8 cellular contexts compared by ENCODE assay signal in genomic region chr14:60064491-60065072, GRCh38. TPM values are rescaled to one million over a fixed set of nuclear protein-coding genes. Genes with fewer than 3 reads are reported as not detected.
A peak's percentile ranks its signal among the peaks of the same experiment; 100 is the strongest.
DNase-seq lines count a peak whose midpoint lies in the region; ATAC-seq and TF ChIP-seq lines count a peak whose summit lies in the region.

No MANE protein-coding gene starts in this region.

- no peaks in the 10 kb centered on the region for H3K36me3 Mint-ChIP-seq in activated T-helper 17 cell treated with anti-CD3 and anti-CD28 coated beads, Interleukin-2, amount 50 U/mL, for 72 hours (ENCODE audit: low read depth)

- H3K4me1 Mint-ChIP-seq in activated T-helper 17 cell treated with anti-CD3 and anti-CD28 coated beads, Interleukin-2, amount 50 U/mL, for 72 hours = no peaks in the 10 kb centered on the region

- H3K27ac Mint-ChIP-seq in activated T-helper 17 cell treated with anti-CD3 and anti-CD28 coated beads, Interleukin-2, amount 50 U/mL, for 72 hours = no peak overlapping the region

- DNase-seq in activated CD4-positive, CD25-positive, alpha-beta regulatory T cell (lab: John Stamatoyannopoulos, UW) = no peak
- no peak for DNase-seq in LNCaP clone FGC (ENCODE audit: low read depth)
- DNase-seq in ascending aorta (ENCODE audit: low spot score in 2 of 2) = no peak
- DNase-seq in kidney epithelial cell (ENCODE audit: low read depth) = no peak
- DNase-seq in activated CD4-positive, alpha-beta T cell treated with anti-CD3 and anti-CD28 coated beads, Interleukin-2, amount 50 U/mL, for 4 hours = no peak
- DNase-seq in activated CD8-positive, alpha-beta memory T cell treated with anti-CD3 and anti-CD28 coated beads for 24 hours = no peak

- no peaks in the 10 kb centered on the region for H3K36me3 ChIP-seq in ascending aorta
- no peaks in the 10 kb centered on the region for H3K36me3 ChIP-seq in kidney epithelial cell (ENCODE audit: control insufficient read depth, insufficient read depth, low read length)

- no peak overlapping the region for H3K4me3 ChIP-seq in LNCaP clone FGC (ENCODE audit: low read depth, low read length)
- H3K4me3 ChIP-seq in ascending aorta = no peak overlapping the region
- H3K4me3 ChIP-seq in kidney epithelial cell (ENCODE audit: low read depth, low read length) = no peak overlapping the region

- TF ChIP-seq CTCF in LNCaP clone FGC (IDR thresholded peaks at IDR 0.05; ENCODE audit: control insufficient read depth, extremely low read depth, insufficient read depth) = peak; percentile 46
- peak; percentile 33 to 61 (median 55) for TF ChIP-seq CTCF in ascending aorta (IDR thresholded peaks at IDR 0.05)
- TF ChIP-seq CTCF in kidney epithelial cell (IDR thresholded peaks at IDR 0.05; ENCODE audit: insufficient read depth, low read length, poor library complexity, severe bottlenecking) = peak; percentile 36

- no peak overlapping the region for H3K27ac ChIP-seq in ascending aorta

- H3K27me3 Mint-ChIP-seq in activated T-helper 17 cell treated with anti-CD3 and anti-CD28 coated beads, Interleukin-2, amount 50 U/mL, for 72 hours = peaks cover 8% of the 10 kb centered on the region

- no peak overlapping the region for H3K4me3 Mint-ChIP-seq in activated T-helper 17 cell treated with anti-CD3 and anti-CD28 coated beads, Interleukin-2, amount 50 U/mL, for 72 hours

- ATAC-seq in activated CD4-positive, CD25-positive, alpha-beta regulatory T cell treated with anti-CD3 and anti-CD28 coated beads, Interleukin-2, amount 50 U/mL, for 24 hours = peak; percentile 28 to 45
- ATAC-seq in activated T-helper 17 cell treated with anti-CD3 and anti-CD28 coated beads, Interleukin-2, amount 50 U/mL, for 72 hours (replicated peaks) = no peak

- no peaks in the 10 kb centered on the region for H3K27me3 ChIP-seq in ascending aorta
- no peaks in the 10 kb centered on the region for H3K27me3 ChIP-seq in kidney epithelial cell (ENCODE audit: control insufficient read depth, insufficient read depth, low read length)

- H3K9me3 ChIP-seq in ascending aorta = no peaks in the 10 kb centered on the region

- no peaks in the 10 kb centered on the region for H3K9me3 Mint-ChIP-seq in activated T-helper 17 cell treated with anti-CD3 and anti-CD28 coated beads, Interleukin-2, amount 50 U/mL, for 72 hours

- H3K4me1 ChIP-seq in ascending aorta = no peaks in the 10 kb centered on the region

- intact Hi-C loops in ascending aorta (cut with DNase I) = loop anchor here (1.0 to 5.0 kb wide), 2 partner anchors 103 to 120 kb away; partner anchors contain the start of gene DHRS7

RNA-seq across cellular contexts. Expression of gene PCNX4, which starts 27.1 kb away (rescaled TPM):
- total RNA-seq in ascending aorta (47.8 TPM), kidney epithelial cell (83.4 and 96.8 TPM in 2 replicates)
- total RNA-seq in activated T-helper 17 cell treated with anti-CD3 and anti-CD28 coated beads, Interleukin-2, amount 50 U/mL, for 72 hours = 10 to 100 TPM; 29.7 to 29.9 TPM
